8 cellular contexts compared by ENCODE assay signal in the genomic region with DNA sequence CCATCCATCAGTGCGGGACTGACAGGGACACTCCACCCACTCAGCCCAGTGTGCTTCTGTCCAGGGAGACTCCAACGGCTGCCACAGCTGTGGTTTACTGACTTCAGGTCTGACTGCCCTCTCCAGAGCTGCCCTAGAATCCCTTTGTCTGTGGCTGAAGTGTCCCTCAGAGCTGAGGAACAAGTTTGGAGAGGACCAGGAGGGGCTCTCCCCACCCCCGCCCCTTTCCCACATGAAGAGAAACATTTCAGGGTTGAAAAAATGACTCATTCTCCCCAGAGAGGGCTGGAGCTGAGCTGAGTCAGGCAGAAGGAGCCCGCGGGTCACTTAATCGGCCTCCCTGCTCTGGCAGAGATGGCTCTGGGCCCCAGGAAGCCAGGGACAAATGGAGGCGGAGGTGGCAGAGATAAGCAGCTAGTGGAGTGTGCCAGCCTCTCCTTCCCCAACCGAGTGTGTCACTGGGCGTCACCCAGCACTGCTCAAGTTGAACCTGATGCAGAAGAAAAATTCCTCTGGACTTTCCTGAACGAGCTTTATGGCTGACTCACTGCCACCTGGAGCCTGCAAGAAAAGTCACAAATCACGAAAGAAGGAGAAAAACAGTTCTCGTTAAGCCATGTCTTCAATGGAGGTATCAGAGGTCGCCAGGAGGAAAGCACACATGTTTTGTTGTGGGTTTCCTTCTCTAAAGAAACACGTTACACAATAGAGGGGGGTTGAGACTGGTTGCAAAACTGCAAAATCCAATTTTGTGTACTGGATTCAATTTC. TPM values are rescaled to one million over a fixed set of nuclear protein-coding genes. Genes with fewer than 3 reads are reported as not detected.
A peak's percentile ranks its signal among the peaks of the same experiment; 100 is the strongest.
DNase-seq lines count a peak whose midpoint lies in the region; ATAC-seq and TF ChIP-seq lines count a peak whose summit lies in the region.

No MANE protein-coding gene starts in this region.

- peak overlapping the region; percentile 72 for H3K4me2 ChIP-seq in skeletal muscle satellite cell (ENCODE audit: low read length)

- H3K9me3 ChIP-seq in SJCRH30 (replicated peaks), result no peaks in the 10 kb centered on the region
- H3K9me3 ChIP-seq in left ventricle myocardium inferior (replicated peaks), result no peaks in the 10 kb centered on the region
- no peaks in the 10 kb centered on the region for H3K9me3 ChIP-seq in skeletal muscle satellite cell (replicated peaks; ENCODE audit: low read length)

- no peaks in the 10 kb centered on the region for H3K9me3 Mint-ChIP-seq in activated naive CD4-positive, alpha-beta T cell treated with anti-CD3 and anti-CD28 coated beads, Interleukin-2, amount 50 U/mL, for 24 hours

- H3K4me1 Mint-ChIP-seq in activated naive CD4-positive, alpha-beta T cell treated with anti-CD3 and anti-CD28 coated beads, Interleukin-2, amount 50 U/mL, for 24 hours, result peaks cover 91% of the 10 kb centered on the region

- H3K27me3 ChIP-seq in SJCRH30 (no peaks in the 10 kb centered on the region), left ventricle myocardium inferior (ENCODE audit: low read depth) (no peaks in the 10 kb centered on the region), skeletal muscle satellite cell (ENCODE audit: control insufficient read depth, insufficient read depth, low read length) (no peaks in the 10 kb centered on the region)

- H3K4me3 ChIP-seq in SJCRH30, result peak overlapping the region; percentile 5
- peak overlapping the region; percentile 32 for H3K4me3 ChIP-seq in left ventricle myocardium inferior
- H3K4me3 ChIP-seq in skeletal muscle satellite cell (ENCODE audit: low read length), result peak overlapping the region; percentile 37

- intact Hi-C loops in left ventricle myocardium inferior (cut with micrococcal nuclease), result no loop called here

- no peaks in the 10 kb centered on the region for H3K36me3 ChIP-seq in SJCRH30
- H3K36me3 ChIP-seq in left ventricle myocardium inferior, result no peaks in the 10 kb centered on the region
- H3K36me3 ChIP-seq in skeletal muscle satellite cell (ENCODE audit: insufficient read depth, low read length), result no peaks in the 10 kb centered on the region

- H3K9ac ChIP-seq in skeletal muscle satellite cell (ENCODE audit: low read depth, low read length), result peak overlapping the region; percentile 33

- ATAC-seq in GM21526 (IDR thresholded peaks at IDR 0.05; ENCODE audit: low FRiP score, unreplicated experiment) (no peak), GM18520 (IDR thresholded peaks at IDR 0.05; ENCODE audit: unreplicated experiment) (no peak)

- TF ChIP-seq CTCF in left ventricle myocardium inferior (IDR thresholded peaks at IDR 0.05; ENCODE audit: borderline replicate concordance), result no peak

- H3K27me3 Mint-ChIP-seq in activated naive CD4-positive, alpha-beta T cell treated with anti-CD3 and anti-CD28 coated beads, Interleukin-2, amount 50 U/mL, for 24 hours, result no peaks in the 10 kb centered on the region

- peaks cover 12% of the 10 kb centered on the region for H3K36me3 Mint-ChIP-seq in activated naive CD4-positive, alpha-beta T cell treated with anti-CD3 and anti-CD28 coated beads, Interleukin-2, amount 50 U/mL, for 24 hours

- H3K27ac ChIP-seq in SJCRH30 (peak overlapping the region; percentile 81), left ventricle myocardium inferior (replicated peaks) (peak overlapping the region; percentile 89)

- peaks cover 78% of the 10 kb centered on the region for H3K4me1 ChIP-seq in SJCRH30
- peaks cover 87% of the 10 kb centered on the region for H3K4me1 ChIP-seq in left ventricle myocardium inferior
- H3K4me1 ChIP-seq in skeletal muscle satellite cell (ENCODE audit: control insufficient read depth, insufficient read depth, low read length), result peaks cover 62% of the 10 kb centered on the region

- peak overlapping the region; percentile 80 for H3K4me3 Mint-ChIP-seq in activated naive CD4-positive, alpha-beta T cell treated with anti-CD3 and anti-CD28 coated beads, Interleukin-2, amount 50 U/mL, for 24 hours

- peak; percentile 79 for DNase-seq in SIG-M5 treated with dmso at 0.1 percent for 504 hours (lab: John Stamatoyannopoulos, UW; ENCODE audit: unreplicated experiment)
- no peak for DNase-seq in SIG-M5 (lab: John Stamatoyannopoulos, UW)
- peak; percentile 89 to 95 for DNase-seq in SJCRH30
- peak; percentile 73 for DNase-seq in left ventricle myocardium inferior

- H3K27ac Mint-ChIP-seq in activated naive CD4-positive, alpha-beta T cell treated with anti-CD3 and anti-CD28 coated beads, Interleukin-2, amount 50 U/mL, for 24 hours, result peak overlapping the region; percentile 96

RNA-seq across cellular contexts. Expression of a gene that starts 34.3 kb away (rescaled TPM):
- 73.2 and 74.5 TPM in 2 replicates for total RNA-seq in SJCRH30 (2014; rRNA removed; shearing (Covaris generic))
- total RNA-seq in left ventricle myocardium inferior, result 54.7 TPM
- 40.4 and 63.6 TPM in 2 replicates for total RNA-seq in skeletal muscle satellite cell (2012; rRNA removed)
